1 cellular context compared by ENCODE assay signal in genomic region chr4:132504438-132504837, GRCh38.
TF ChIP-seq lines count a peak whose summit lies in the region.

No MANE protein-coding gene starts in this region.

TF ChIP-seq in endothelial cell of umbilical vein, 7 proteins besides CTCF, POLR2A, EP300 and RAD21:
- TF ChIP-seq MAX (IDR thresholded peaks at IDR 0.05; ENCODE audit: insufficient read depth, insufficient read length) (no peak), FOS (IDR thresholded peaks at IDR 0.05; ENCODE audit: borderline replicate concordance, insufficient read depth, low read length) (peak; percentile 32)
